1 cellular context compared by ENCODE assay signal in genomic region chr9:135826188-135826545, GRCh38.
TF ChIP-seq lines count a peak whose summit lies in the region.

No MANE protein-coding gene starts in this region.

TF ChIP-seq in WTC11, 78 proteins besides CTCF, POLR2A, EP300 and RAD21 (continued from another document):
- TF ChIP-seq NFATC4 (CRISPR knock-in tag; IDR thresholded peaks at IDR 0.05) (no peak), ZSCAN18 (CRISPR knock-in tag; IDR thresholded peaks at IDR 0.05) (no peak), ZNF317 (CRISPR knock-in tag; IDR thresholded peaks at IDR 0.05; ENCODE audit: borderline replicate concordance, low read depth) (no peak), SMAD4 (CRISPR knock-in tag; IDR thresholded peaks at IDR 0.05) (no peak)
